Comparison of ENCODE assay signal across 2 cellular contexts in the genomic region with DNA sequence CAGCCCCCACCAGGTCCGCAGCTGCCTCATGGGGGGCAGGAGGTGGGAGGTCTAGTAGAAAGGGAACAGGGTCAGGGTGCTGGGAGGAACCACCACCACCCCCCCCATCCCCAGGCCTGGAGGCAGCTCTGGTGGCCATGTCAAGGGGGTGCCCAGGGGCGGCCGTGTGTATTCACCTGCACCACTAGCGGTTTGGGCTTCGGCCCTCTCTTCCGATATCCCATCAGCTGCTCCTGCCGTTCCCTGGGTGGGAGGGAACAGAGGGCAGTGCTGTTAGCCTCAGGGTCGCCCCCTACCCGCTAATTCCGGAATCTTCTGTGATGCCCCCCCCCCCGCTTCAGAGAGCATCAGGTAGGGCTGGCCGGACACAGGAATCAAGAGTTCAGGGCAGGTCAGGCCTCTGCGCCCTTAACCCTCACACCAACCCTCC.
TF ChIP-seq lines count a peak whose summit lies in the region.

No MANE protein-coding gene starts in this region.

TF ChIP-seq in HCT116, 20 proteins besides CTCF, POLR2A, EP300 and RAD21:
- TF ChIP-seq EGR1 (IDR thresholded peaks at IDR 0.05; ENCODE audit: low read depth) (no peak), CBX3 (IDR thresholded peaks at IDR 0.05; ENCODE audit: low read depth) (no peak), ZNF274 (IDR thresholded peaks at IDR 0.05; ENCODE audit: low read depth, low read length) (no peak), JUND (IDR thresholded peaks at IDR 0.05) (no peak)
TF ChIP-seq in HCT116: peak in this region for 0.

TF ChIP-seq in K562, 482 proteins besides CTCF, POLR2A, EP300 and RAD21:
- TF ChIP-seq, protein P1, sequence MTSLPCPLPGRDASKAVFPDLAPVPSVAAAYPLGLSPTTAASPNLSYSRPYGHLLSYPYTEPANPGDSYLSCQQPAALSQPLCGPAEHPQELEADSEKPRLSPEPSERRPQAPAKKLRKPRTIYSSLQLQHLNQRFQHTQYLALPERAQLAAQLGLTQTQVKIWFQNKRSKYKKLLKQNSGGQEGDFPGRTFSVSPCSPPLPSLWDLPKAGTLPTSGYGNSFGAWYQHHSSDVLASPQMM (CRISPR knock-in tag; IDR thresholded peaks at IDR 0.05) = no peak
- TF ChIP-seq NFIC (IDR thresholded peaks at IDR 0.05) (no peak), CBFB (CRISPR knock-in tag; IDR thresholded peaks at IDR 0.05) (no peak), ZNF436 (CRISPR knock-in tag; IDR thresholded peaks at IDR 0.05) (no peak), ZNF57 (CRISPR knock-in tag; IDR thresholded peaks at IDR 0.05) (no peak), ZBTB7A (IDR thresholded peaks at IDR 0.05; ENCODE audit: borderline replicate concordance, control insufficient read depth, low read depth, low read length) (peak; percentile 47; the same call in 1 of the 2 replicates), MYBL2 (IDR thresholded peaks at IDR 0.05; ENCODE audit: low read depth) (no peak), MYBL2 (CRISPR knock-in tag; IDR thresholded peaks at IDR 0.05; ENCODE audit: borderline replicate concordance) (no peak), HNRNPK (IDR thresholded peaks at IDR 0.05; ENCODE audit: low read depth, low read length, poor library complexity, severe bottlenecking) (no peak), BMI1 (IDR thresholded peaks at IDR 0.05; ENCODE audit: low read length) (no peak), NFE2L1 (tag; IDR thresholded peaks at IDR 0.05; ENCODE audit: borderline replicate concordance, low read depth) (no peak), ETV6 (IDR thresholded peaks at IDR 0.05; ENCODE audit: borderline replicate concordance in 1 of 2, low read depth in 2 of 2, low read length in 1 of 2) (no peak), ETV6 (CRISPR knock-in tag; IDR thresholded peaks at IDR 0.05; ENCODE audit: borderline replicate concordance) (no peak), RFX5 (IDR thresholded peaks at IDR 0.05; ENCODE audit: low read depth, low read length) (no peak), ZNF583 (CRISPR knock-in tag; IDR thresholded peaks at IDR 0.05) (no peak), MCM3 (IDR thresholded peaks at IDR 0.05) (no peak), ZNF584 (CRISPR knock-in tag; IDR thresholded peaks at IDR 0.05; ENCODE audit: low read depth) (no peak), RBFOX2 (IDR thresholded peaks at IDR 0.05; ENCODE audit: low read depth, low read length) (peak; percentile 61), POLR2G (IDR thresholded peaks at IDR 0.05; ENCODE audit: low read depth, low read length) (peak; percentile 79), KHSRP (IDR thresholded peaks at IDR 0.05) (no peak)
- TF ChIP-seq, protein P2, sequence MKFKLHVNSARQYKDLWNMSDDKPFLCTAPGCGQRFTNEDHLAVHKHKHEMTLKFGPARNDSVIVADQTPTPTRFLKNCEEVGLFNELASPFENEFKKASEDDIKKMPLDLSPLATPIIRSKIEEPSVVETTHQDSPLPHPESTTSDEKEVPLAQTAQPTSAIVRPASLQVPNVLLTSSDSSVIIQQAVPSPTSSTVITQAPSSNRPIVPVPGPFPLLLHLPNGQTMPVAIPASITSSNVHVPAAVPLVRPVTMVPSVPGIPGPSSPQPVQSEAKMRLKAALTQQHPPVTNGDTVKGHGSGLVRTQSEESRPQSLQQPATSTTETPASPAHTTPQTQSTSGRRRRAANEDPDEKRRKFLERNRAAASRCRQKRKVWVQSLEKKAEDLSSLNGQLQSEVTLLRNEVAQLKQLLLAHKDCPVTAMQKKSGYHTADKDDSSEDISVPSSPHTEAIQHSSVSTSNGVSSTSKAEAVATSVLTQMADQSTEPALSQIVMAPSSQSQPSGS (CRISPR knock-in tag; IDR thresholded peaks at IDR 0.05) = no peak
- TF ChIP-seq, protein P3, sequence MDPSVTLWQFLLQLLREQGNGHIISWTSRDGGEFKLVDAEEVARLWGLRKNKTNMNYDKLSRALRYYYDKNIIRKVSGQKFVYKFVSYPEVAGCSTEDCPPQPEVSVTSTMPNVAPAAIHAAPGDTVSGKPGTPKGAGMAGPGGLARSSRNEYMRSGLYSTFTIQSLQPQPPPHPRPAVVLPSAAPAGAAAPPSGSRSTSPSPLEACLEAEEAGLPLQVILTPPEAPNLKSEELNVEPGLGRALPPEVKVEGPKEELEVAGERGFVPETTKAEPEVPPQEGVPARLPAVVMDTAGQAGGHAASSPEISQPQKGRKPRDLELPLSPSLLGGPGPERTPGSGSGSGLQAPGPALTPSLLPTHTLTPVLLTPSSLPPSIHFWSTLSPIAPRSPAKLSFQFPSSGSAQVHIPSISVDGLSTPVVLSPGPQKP (CRISPR knock-in tag; IDR thresholded peaks at IDR 0.05) = no peak
- TF ChIP-seq, protein P4, sequence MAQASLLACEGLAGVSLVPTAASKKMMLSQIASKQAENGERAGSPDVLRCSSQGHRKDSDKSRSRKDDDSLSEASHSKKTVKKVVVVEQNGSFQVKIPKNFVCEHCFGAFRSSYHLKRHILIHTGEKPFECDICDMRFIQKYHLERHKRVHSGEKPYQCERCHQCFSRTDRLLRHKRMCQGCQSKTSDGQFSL (CRISPR knock-in tag; IDR thresholded peaks at IDR 0.05) = peak; percentile 76
- TF ChIP-seq, protein P4 (tag; IDR thresholded peaks at IDR 0.05) = peak in 1 of 2 experiments; percentile 90; a peak in 2 of 4 replicates
- TF ChIP-seq, protein P5, sequence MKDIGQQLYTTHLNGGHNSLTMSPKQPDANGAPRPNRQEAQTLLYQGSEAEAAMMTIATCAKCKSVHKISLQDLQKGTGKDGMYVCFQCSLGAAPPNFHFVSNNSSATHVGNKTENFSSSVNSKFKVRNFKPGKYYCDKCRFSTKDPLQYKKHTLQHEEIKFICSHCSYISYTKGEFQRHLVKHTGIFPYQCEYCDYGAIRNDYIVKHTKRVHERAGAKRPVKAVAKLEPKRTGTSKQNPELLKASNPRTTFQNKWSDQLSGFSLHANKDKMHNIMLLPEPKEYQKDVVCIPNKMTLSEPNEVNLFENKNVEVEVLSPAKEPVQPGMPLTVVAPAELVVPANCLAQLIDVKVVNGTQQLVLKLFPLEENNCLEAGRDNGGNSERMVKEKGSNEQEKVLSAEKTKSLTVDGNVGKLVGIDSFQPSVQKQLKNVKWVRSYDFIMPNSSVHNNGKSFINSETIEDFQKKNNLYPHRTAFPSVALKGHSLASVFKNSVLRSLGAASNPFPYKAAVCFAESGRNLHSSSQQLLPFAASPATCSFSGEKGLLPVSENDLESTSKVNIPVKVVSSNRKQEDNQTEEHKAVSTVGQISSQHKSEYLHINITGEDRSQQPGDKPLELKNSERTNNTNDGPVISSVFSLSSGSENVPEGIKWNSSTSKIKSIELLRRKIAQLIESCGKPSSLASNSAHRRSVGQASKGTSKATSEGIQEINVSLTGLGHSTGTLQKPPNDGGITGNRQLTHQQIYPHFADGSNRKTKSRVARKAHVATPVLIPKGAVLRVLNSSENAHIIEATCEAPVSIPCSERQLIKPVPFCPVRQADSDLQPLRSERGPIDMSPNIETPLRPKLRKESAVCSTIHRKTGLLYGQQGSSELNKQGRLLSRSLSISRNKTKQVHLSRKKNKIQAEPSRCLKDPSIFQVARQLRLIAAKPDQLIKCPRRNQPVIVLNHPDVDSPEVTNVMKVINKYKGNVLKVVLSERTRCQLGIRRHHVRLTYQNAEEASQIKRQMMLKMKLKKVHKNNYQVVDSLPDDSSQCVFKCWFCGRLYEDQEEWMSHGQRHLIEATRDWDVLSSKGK (CRISPR knock-in tag; IDR thresholded peaks at IDR 0.05) = no peak
- TF ChIP-seq, protein P6, sequence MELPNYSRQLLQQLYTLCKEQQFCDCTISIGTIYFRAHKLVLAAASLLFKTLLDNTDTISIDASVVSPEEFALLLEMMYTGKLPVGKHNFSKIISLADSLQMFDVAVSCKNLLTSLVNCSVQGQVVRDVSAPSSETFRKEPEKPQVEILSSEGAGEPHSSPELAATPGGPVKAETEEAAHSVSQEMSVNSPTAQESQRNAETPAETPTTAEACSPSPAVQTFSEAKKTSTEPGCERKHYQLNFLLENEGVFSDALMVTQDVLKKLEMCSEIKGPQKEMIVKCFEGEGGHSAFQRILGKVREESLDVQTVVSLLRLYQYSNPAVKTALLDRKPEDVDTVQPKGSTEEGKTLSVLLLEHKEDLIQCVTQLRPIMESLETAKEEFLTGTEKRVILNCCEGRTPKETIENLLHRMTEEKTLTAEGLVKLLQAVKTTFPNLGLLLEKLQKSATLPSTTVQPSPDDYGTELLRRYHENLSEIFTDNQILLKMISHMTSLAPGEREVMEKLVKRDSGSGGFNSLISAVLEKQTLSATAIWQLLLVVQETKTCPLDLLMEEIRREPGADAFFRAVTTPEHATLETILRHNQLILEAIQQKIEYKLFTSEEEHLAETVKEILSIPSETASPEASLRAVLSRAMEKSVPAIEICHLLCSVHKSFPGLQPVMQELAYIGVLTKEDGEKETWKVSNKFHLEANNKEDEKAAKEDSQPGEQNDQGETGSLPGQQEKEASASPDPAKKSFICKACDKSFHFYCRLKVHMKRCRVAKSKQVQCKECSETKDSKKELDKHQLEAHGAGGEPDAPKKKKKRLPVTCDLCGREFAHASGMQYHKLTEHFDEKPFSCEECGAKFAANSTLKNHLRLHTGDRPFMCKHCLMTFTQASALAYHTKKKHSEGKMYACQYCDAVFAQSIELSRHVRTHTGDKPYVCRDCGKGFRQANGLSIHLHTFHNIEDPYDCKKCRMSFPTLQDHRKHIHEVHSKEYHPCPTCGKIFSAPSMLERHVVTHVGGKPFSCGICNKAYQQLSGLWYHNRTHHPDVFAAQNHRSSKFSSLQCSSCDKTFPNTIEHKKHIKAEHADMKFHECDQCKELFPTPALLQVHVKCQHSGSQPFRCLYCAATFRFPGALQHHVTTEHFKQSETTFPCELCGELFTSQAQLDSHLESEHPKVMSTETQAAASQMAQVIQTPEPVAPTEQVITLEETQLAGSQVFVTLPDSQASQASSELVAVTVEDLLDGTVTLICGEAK (IDR thresholded peaks at IDR 0.05) = no peak
- TF ChIP-seq, protein P6 (CRISPR knock-in tag; IDR thresholded peaks at IDR 0.05) = peak; percentile 4; the same call in 1 of the 2 replicates
- TF ChIP-seq, protein P7, sequence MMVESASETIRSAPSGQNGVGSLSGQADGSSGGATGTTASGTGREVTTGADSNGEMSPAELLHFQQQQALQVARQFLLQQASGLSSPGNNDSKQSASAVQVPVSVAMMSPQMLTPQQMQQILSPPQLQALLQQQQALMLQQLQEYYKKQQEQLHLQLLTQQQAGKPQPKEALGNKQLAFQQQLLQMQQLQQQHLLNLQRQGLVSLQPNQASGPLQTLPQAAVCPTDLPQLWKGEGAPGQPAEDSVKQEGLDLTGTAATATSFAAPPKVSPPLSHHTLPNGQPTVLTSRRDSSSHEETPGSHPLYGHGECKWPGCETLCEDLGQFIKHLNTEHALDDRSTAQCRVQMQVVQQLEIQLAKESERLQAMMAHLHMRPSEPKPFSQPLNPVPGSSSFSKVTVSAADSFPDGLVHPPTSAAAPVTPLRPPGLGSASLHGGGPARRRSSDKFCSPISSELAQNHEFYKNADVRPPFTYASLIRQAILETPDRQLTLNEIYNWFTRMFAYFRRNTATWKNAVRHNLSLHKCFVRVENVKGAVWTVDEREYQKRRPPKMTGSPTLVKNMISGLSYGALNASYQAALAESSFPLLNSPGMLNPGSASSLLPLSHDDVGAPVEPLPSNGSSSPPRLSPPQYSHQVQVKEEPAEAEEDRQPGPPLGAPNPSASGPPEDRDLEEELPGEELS (CRISPR knock-in tag; IDR thresholded peaks at IDR 0.05; ENCODE audit: borderline replicate concordance) = peak; percentile 64; the same call in 1 of the 2 replicates
